In genomic region chr1:11919621-11920020, GRCh38 we compare ENCODE assay signal across 15 cellular contexts. TPM values are rescaled to one million over a fixed set of nuclear protein-coding genes. Genes with fewer than 3 reads are reported as not detected.
DNase-seq lines count a peak whose midpoint lies in the region; ATAC-seq and TF ChIP-seq lines count a peak whose summit lies in the region.
"Had no signal": no experiment of that assay in that cellular context is flagged by ENCODE, and none has a peak within 500 bp of the region (broad histone marks: within the 10 kb centered on the region; RNA-seq: fewer than 3 reads in every experiment).

No MANE protein-coding gene starts in this region.

- H3K4me3 Mint-ChIP-seq in activated T-cell treated with anti-CD3 and anti-CD28 coated beads, Interleukin-2, amount 50 U/mL, for 24 hours: no peak overlapping the region

- H3K27ac ChIP-seq in angular gyrus (ENCODE audit: low read depth, low read length) (peak overlapping the region; percentile 74), gastroesophageal sphincter (peak overlapping the region in 3 of 4 donors; percentile 68 to 80 (median 75)), substantia nigra (ENCODE audit: low read depth, low read length, poor library complexity, severe bottlenecking) (peak overlapping the region; percentile 84), vagina (no peak overlapping the region)
- H3K27ac ChIP-seq: BLaER1 treated with 17β-estradiol and CSF1 and Interleukin-3, amounts not matched to agents 10 nM and 100 nM had no signal

- TF ChIP-seq POLR2A in gastroesophageal sphincter (IDR thresholded peaks at IDR 0.05): no peak
- no peak for TF ChIP-seq POLR2A in vagina (IDR thresholded peaks at IDR 0.05)

- TF ChIP-seq CTCF in gastroesophageal sphincter (IDR thresholded peaks at IDR 0.05) (no peak), vagina (IDR thresholded peaks at IDR 0.05) (no peak)

- 67 to 84% methylated on average over 2 to 11 of the region's 11 CpGs for WGBS in gastroesophageal sphincter (ENCODE audit: low coverage in 1 of 2), 2 donors

- TF ChIP-seq EP300 in gastroesophageal sphincter (IDR thresholded peaks at IDR 0.05): no peak

- intact Hi-C loops in vagina (cut with DNase I): no loop called here

- H3K9me3 ChIP-seq in gastroesophageal sphincter: no peaks in the 10 kb centered on the region
- no peaks in the 10 kb centered on the region for H3K9me3 ChIP-seq in vagina
- H3K9me3 ChIP-seq: BLaER1 treated with 17β-estradiol and CSF1 and Interleukin-3, amounts not matched to agents 10 nM and 100 nM; HAP-1 had no signal

- H3K36me3 ChIP-seq in gastroesophageal sphincter (peaks cover 0 to 69% of the 10 kb centered on the region in 2 donors), vagina (peaks cover 0 to 30% of the 10 kb centered on the region in 2 donors)

- H3K4me3 ChIP-seq in gastroesophageal sphincter: no peak overlapping the region
- no peak overlapping the region for H3K4me3 ChIP-seq in vagina
- H3K4me3 ChIP-seq: BLaER1 treated with 17β-estradiol and CSF1 and Interleukin-3, amounts not matched to agents 10 nM and 100 nM; HAP-1 had no signal

- DNase-seq in activated T-cell treated with anti-CD3 and anti-CD28 coated beads, Interleukin-2, amount 50 U/mL, for 24 hours: no peak
- DNase-seq in activated T-cell treated with anti-CD3 and anti-CD28 coated beads for 4 hours: no peak
- DNase-seq in substantia nigra (lab: John Stamatoyannopoulos, UW): no peak
- no peak for DNase-seq in hepatic stellate cell (ENCODE audit: low spot score)
- DNase-seq in islet precursor cell: no peak
- DNase-seq in vagina (ENCODE audit: extremely low spot score in 2 of 2): no peak
- DNase-seq: 8988T, EL, Karpas-422, NCI-H187 treated with DMSO at 0.1 percent for 48 hours, NCI-H774 had no signal

- H3K27me3 ChIP-seq in gastroesophageal sphincter (no peaks in the 10 kb centered on the region), vagina (no peaks in the 10 kb centered on the region)
- H3K27me3 ChIP-seq: BLaER1 treated with 17β-estradiol and CSF1 and Interleukin-3, amounts not matched to agents 10 nM and 100 nM had no signal

- H3K4me1 ChIP-seq in gastroesophageal sphincter (peaks cover 2 to 68% (median 41%) of the 10 kb centered on the region in 3 donors), vagina (peaks cover 57% of the 10 kb centered on the region)

- no peaks in the 10 kb centered on the region for H3K9me3 Mint-ChIP-seq in activated T-cell treated with anti-CD3 and anti-CD28 coated beads, Interleukin-2, amount 50 U/mL, for 24 hours

- H3K36me3 Mint-ChIP-seq in activated T-cell treated with anti-CD3 and anti-CD28 coated beads, Interleukin-2, amount 50 U/mL, for 24 hours (ENCODE audit: low read depth): peaks cover 70% of the 10 kb centered on the region

- no peak for ATAC-seq in gastroesophageal sphincter

- H3K27me3 Mint-ChIP-seq in activated T-cell treated with anti-CD3 and anti-CD28 coated beads, Interleukin-2, amount 50 U/mL, for 24 hours: no peaks in the 10 kb centered on the region

- H3K27ac Mint-ChIP-seq in activated T-cell treated with anti-CD3 and anti-CD28 coated beads, Interleukin-2, amount 50 U/mL, for 24 hours: peak overlapping the region; percentile 55

- peaks cover 33% of the 10 kb centered on the region for H3K4me1 Mint-ChIP-seq in activated T-cell treated with anti-CD3 and anti-CD28 coated beads, Interleukin-2, amount 50 U/mL, for 24 hours (ENCODE audit: low read depth)

RNA-seq across cellular contexts. Expression of gene KIAA2013, which starts 6.6 kb away (rescaled TPM):
- total RNA-seq in gastroesophageal sphincter (100 to 1,000 TPM in 1 of 4 donors, 10 to 100 TPM in 3; 70.8 to 128 (median 83.8) TPM), vagina (51.1 TPM)

RNA-seq across cellular contexts. Expression of gene PLOD1, which starts 14.9 kb away (rescaled TPM):
- total RNA-seq in gastroesophageal sphincter (100 to 1,000 TPM in 1 of 4 donors, 10 to 100 TPM in 3; 66.5 to 125 (median 70.1) TPM), vagina (42.2 TPM)
